In genomic region chr14:55911794-55912193, GRCh38 we compare ENCODE assay signal across 1 cellular context.
TF ChIP-seq lines count a peak whose summit lies in the region.

No MANE protein-coding gene starts in this region.

TF ChIP-seq in WTC11, 78 proteins besides CTCF, POLR2A, EP300 and RAD21 (continued from another document):
- TF ChIP-seq STAT6 (CRISPR knock-in tag; conservative IDR thresholded peaks at IDR 0.05; ENCODE audit: low read depth) = no peak
- TF ChIP-seq ERG (CRISPR knock-in tag; IDR thresholded peaks at IDR 0.05) = no peak
- TF ChIP-seq ZNF263 (CRISPR knock-in tag; IDR thresholded peaks at IDR 0.05; ENCODE audit: low read depth) = no peak
- TF ChIP-seq HMGA2 (CRISPR knock-in tag; IDR thresholded peaks at IDR 0.05) = no peak
- TF ChIP-seq JAZF1 (CRISPR knock-in tag; IDR thresholded peaks at IDR 0.05) = no peak
- TF ChIP-seq ATF1 (CRISPR knock-in tag; IDR thresholded peaks at IDR 0.05) = no peak
- no peak for TF ChIP-seq CREM (CRISPR knock-in tag; IDR thresholded peaks at IDR 0.05)
- no peak for TF ChIP-seq TEAD1 (CRISPR knock-in tag; IDR thresholded peaks at IDR 0.05)
